In genomic region chr3:185341616-185342457, GRCh38 we compare ENCODE assay signal across 16 cellular contexts. TPM values are rescaled to one million over a fixed set of nuclear protein-coding genes. Genes with fewer than 3 reads are reported as not detected.
DNase-seq lines count a peak whose midpoint lies in the region; ATAC-seq, FAIRE-seq and TF ChIP-seq lines count a peak whose summit lies in the region.
"Had no signal": no experiment of that assay in that cellular context is flagged by ENCODE, and none has a peak within 500 bp of the region (broad histone marks: within the 10 kb centered on the region; RNA-seq: fewer than 3 reads in every experiment).

No MANE protein-coding gene starts in this region.

- DNase-seq in H54 (ENCODE audit: insufficient read length, low spot score) (no peak), PC-3 (peak; percentile 77), epithelial cell of prostate (ENCODE audit: low read depth, low spot score) (no peak), occipital lobe (lab: John Stamatoyannopoulos, UW) (peak; percentile 61), esophagus muscularis mucosa (ENCODE audit: extremely low spot score) (no peak)
- no peak for DNase-seq in central memory CD4-positive, alpha-beta T cell
- DNase-seq: activated CD8-positive, alpha-beta memory T cell treated with anti-CD3 and anti-CD28 coated beads, Interleukin-2, amount 10 ng/mL, durations not matched to agents 7 days and 5 days; activated gamma-delta T cell treated with Interleukin-2 at 50 U/mL for 16 hours; BE2C; dermis blood vessel endothelial cell; DMS153; naive thymus-derived CD4-positive, alpha-beta T cell; NCI-H1694 treated with DMSO at 0.1 percent for 48 hours; NCI-H446 treated with DMSO at 0.1 percent for 48 hours had no signal

- POLR2A ChIA-PET in PC-3 (lab: Charles Lee; ENCODE audit: unreplicated experiment), result no interaction called here

- ATAC-seq in PC-3, result peak; percentile 57
- ATAC-seq in HG02981 (IDR thresholded peaks at IDR 0.05; ENCODE audit: unreplicated experiment), result no peak
- ATAC-seq: WTC11 had no signal

- peaks cover 47% of the 10 kb centered on the region for H3K4me1 ChIP-seq in PC-3 (ENCODE audit: insufficient read depth, low read length)
- no peaks in the 10 kb centered on the region for H3K4me1 ChIP-seq in esophagus muscularis mucosa
- H3K4me1 ChIP-seq: BE2C had no signal

- peak overlapping the region; percentile 79 for H3K4me2 ChIP-seq in PC-3 (ENCODE audit: low read length)

- H4K20me1 ChIP-seq in PC-3 (ENCODE audit: low read length), result no peaks in the 10 kb centered on the region

- H3K9ac ChIP-seq in PC-3 (ENCODE audit: low read length), result peak overlapping the region; percentile 41

- TF ChIP-seq CTCF in PC-3 (conservative IDR thresholded peaks at IDR 0.05; ENCODE audit: low read depth, low read length) (no peak), esophagus muscularis mucosa (IDR thresholded peaks at IDR 0.05) (no peak)

- H3K9me3 ChIP-seq in PC-3 (ENCODE audit: low read length), result no peaks in the 10 kb centered on the region
- H3K9me3 ChIP-seq in esophagus muscularis mucosa, result no peaks in the 10 kb centered on the region
- H3K9me3 ChIP-seq: BE2C had no signal

- H3F3A ChIP-seq in PC-3 (ENCODE audit: low read length, unreplicated experiment), result peaks cover 14% of the 10 kb centered on the region

- H3K36me3 ChIP-seq in PC-3 (ENCODE audit: low read depth, low read length) (no peaks in the 10 kb centered on the region), esophagus muscularis mucosa (no peaks in the 10 kb centered on the region)
- H3K36me3 ChIP-seq: BE2C had no signal

- H3K79me2 ChIP-seq in PC-3 (ENCODE audit: low read length), result no peaks in the 10 kb centered on the region

- no peaks in the 10 kb centered on the region for H3K9me2 ChIP-seq in PC-3 (replicated peaks; ENCODE audit: low read length)

- TF ChIP-seq EP300 in esophagus muscularis mucosa (IDR thresholded peaks at IDR 0.05), result no peak

- CTCF ChIA-PET in PC-3 (lab: Charles Lee), result interaction anchor here (0.6 to 1.0 kb wide), 2 partner anchors 217 to 570 kb away, joined by 3 read pairs; no protein-coding TSS in a partner anchor

- H3K27me3 ChIP-seq in PC-3 (ENCODE audit: low read length) (no peaks in the 10 kb centered on the region), esophagus muscularis mucosa (no peaks in the 10 kb centered on the region)
- H3K27me3 ChIP-seq: BE2C had no signal

- intact Hi-C loops in PC-3 (cut with micrococcal nuclease), result loop anchor here (5.0 kb wide), 1 partner anchor 215 kb away; no protein-coding TSS in a partner anchor
- intact Hi-C loops in esophagus muscularis mucosa (cut with DNase I), result no loop called here

- no TSS peak for BruUV-seq in PC-3 (replicated peaks; lab: Mats Ljungman, UMichigan)

- FAIRE-seq in H54 (lab: Jason Lieb, UNC), result peak; percentile 76

- TF ChIP-seq POLR2A in H54 (IDR thresholded peaks at IDR 0.05; ENCODE audit: low read depth, low read length) (no peak), esophagus muscularis mucosa (IDR thresholded peaks at IDR 0.05; ENCODE audit: low read depth) (no peak)

- H2AFZ ChIP-seq in PC-3 (ENCODE audit: low read length), result 0 out of 2 replicates have a peak overlapping the region, but pooled peaks have one; percentile 7

- H3K4me3 ChIP-seq in PC-3 (ENCODE audit: low read length) (peak overlapping the region; percentile 39; the same call in 1 of the 2 replicates), esophagus muscularis mucosa (no peak overlapping the region)

- 69% methylated on average over 5 of the region's 5 CpGs for WGBS in esophagus muscularis mucosa

- peak overlapping the region; percentile 92 for H3K27ac ChIP-seq in PC-3 (ENCODE audit: low read length)
- H3K27ac ChIP-seq in epithelial cell of prostate, result peak overlapping the region; percentile 75
- H3K27ac ChIP-seq in esophagus muscularis mucosa (replicated peaks in 1 of 4), result no peak overlapping the region

RNA-seq across cellular contexts. Expression of gene MAP3K13, which starts 21.1 kb away (rescaled TPM):
- total RNA-seq in PC-3 (2014; rRNA removed) (24.0 and 24.4 TPM in 2 replicates), occipital lobe (46.8 TPM), esophagus muscularis mucosa (10 to 100 TPM; 12.8 to 44.9 (median 19.6) TPM)

Comparison
In these comparisons a context has a peak if more than half of its experiments do, and no peak if none do; other contexts are left out.
1. DNase-seq: peak in PC-3 (single experiment) and occipital lobe (single experiment); none in H54 (single experiment), epithelial cell of prostate (single experiment), central memory CD4-positive, alpha-beta T cell (single experiment) and esophagus muscularis mucosa (single experiment).
2. H3K27ac ChIP-seq: peak in PC-3 (single experiment) and epithelial cell of prostate (single experiment); none in esophagus muscularis mucosa (0 of 4).